33 cellular contexts compared by ENCODE assay signal in genomic region chr9:136771907-136772306, GRCh38. TPM values are rescaled to one million over a fixed set of nuclear protein-coding genes. Genes with fewer than 3 reads are reported as not detected.
DNase-seq lines count a peak whose midpoint lies in the region; ATAC-seq and TF ChIP-seq lines count a peak whose summit lies in the region.
"Had no signal": no experiment of that assay in that cellular context is flagged by ENCODE, and none has a peak within 500 bp of the region (broad histone marks: within the 10 kb centered on the region; RNA-seq: fewer than 3 reads in every experiment).

No MANE protein-coding gene starts in this region.

- H3K36me3 ChIP-seq in RWPE2 (ENCODE audit: low read depth) (no peaks in the 10 kb centered on the region), mesenchymal stem cell (ENCODE audit: control insufficient read depth in 1 of 2, insufficient read depth in 2 of 2, low read depth in 1 of 2, low read length in 2 of 2) (no peaks in the 10 kb centered on the region)
- H3K36me3 ChIP-seq in CD8-positive, alpha-beta memory T cell (ENCODE audit: insufficient read depth, low read length), result no peaks in the 10 kb centered on the region
- H3K36me3 ChIP-seq: BLaER1 treated with 17β-estradiol and CSF1 and Interleukin-3, amounts not matched to agents 10 nM and 100 nM; SJSA1 had no signal

- H3K4ac ChIP-seq in mesenchymal stem cell (ENCODE audit: low read depth in 1 of 2, low read length in 2 of 2), result no peak overlapping the region

- no peak for ATAC-seq in activated naive CD8-positive, alpha-beta T cell treated with anti-CD3 and anti-CD28 coated beads, Interleukin-2, amount 10 ng/mL, durations not matched to agents 7 days and 5 days (ENCODE audit: low read depth)
- ATAC-seq in RWPE2 (ENCODE audit: low read depth) (no peak), HG02763 (IDR thresholded peaks at IDR 0.05; ENCODE audit: unreplicated experiment) (no peak), esophagus mucosa (no peak)
- ATAC-seq: GM12878, PC-3 had no signal

- H2AK5ac ChIP-seq in mesenchymal stem cell (ENCODE audit: low read length, severe bottlenecking), result no peak overlapping the region

- no peak overlapping the region for H2BK15ac ChIP-seq in mesenchymal stem cell (ENCODE audit: low read depth, poor library complexity, severe bottlenecking)

- no peak overlapping the region for H2BK12ac ChIP-seq in mesenchymal stem cell (ENCODE audit: low read length in 2 of 2)

- H3K9ac ChIP-seq in mesenchymal stem cell (ENCODE audit: low read length), result no peak overlapping the region
- H3K9ac ChIP-seq: BLaER1 treated with 17β-estradiol and CSF1 and Interleukin-3, amounts not matched to agents 10 nM and 100 nM; GM23248 had no signal

- H3K9me3 ChIP-seq in RWPE2 (ENCODE audit: severe bottlenecking) (no peaks in the 10 kb centered on the region), mesenchymal stem cell (ENCODE audit: control insufficient read depth, low read length) (peaks cover 13% of the 10 kb centered on the region)
- H3K9me3 ChIP-seq in CD8-positive, alpha-beta memory T cell (ENCODE audit: low read length), result peaks cover 5% of the 10 kb centered on the region

- DNase-seq in activated naive CD8-positive, alpha-beta T cell treated with anti-CD3 and anti-CD28 coated beads, Interleukin-2, amount 10 ng/mL, durations not matched to agents 7 days and 5 days, result peak; percentile 8
- no peak for DNase-seq in activated naive CD8-positive, alpha-beta T cell treated with anti-CD3 and anti-CD28 coated beads for 36 hours
- DNase-seq in RWPE2 (ENCODE audit: low spot score) (peak; percentile 26), mesenchymal stem cell (no peak)
- no peak for DNase-seq in activated CD4-positive, alpha-beta memory T cell treated with anti-CD3 and anti-CD28 coated beads, Interleukin-2, amount 10 ng/mL, durations not matched to agents 7 days and 5 days
- DNase-seq in CD8-positive, alpha-beta memory T cell, result no peak
- DNase-seq: AML-193; CD4-positive, alpha-beta T cell; COR-L47; DMS53; GM23248; H9; HFFc6; KBM-7; MV-4-11; NCI-H1105 treated with DMSO at 0.1 percent for 48 hours; NCI-H2029; NCI-H446 treated with DMSO at 0.1 percent for 48 hours; NCI-H526; NCI-H82; NK-92 treated with Interleukin-12 subunit alpha and Interleukin-12 subunit beta, amount 100 ng/mL, for 24 hours; PC-3; Right ventricle myocardium superior had no signal

- TF ChIP-seq CTCF in RWPE2 (IDR thresholded peaks at IDR 0.05; ENCODE audit: poor library complexity, severe bottlenecking), result no peak

- H3K18ac ChIP-seq in mesenchymal stem cell (ENCODE audit: low read depth in 1 of 2, low read length in 2 of 2), result no peak overlapping the region

- peaks cover 13% of the 10 kb centered on the region for H3K27me3 Mint-ChIP-seq in activated naive CD8-positive, alpha-beta T cell treated with anti-CD3 and anti-CD28 coated beads, Interleukin-2, amount 10 ng/mL, durations not matched to agents 7 days and 5 days
- H3K27me3 Mint-ChIP-seq in activated naive CD8-positive, alpha-beta T cell treated with anti-CD3 and anti-CD28 coated beads for 36 hours, result peaks cover 34% of the 10 kb centered on the region
- H3K27me3 Mint-ChIP-seq in activated CD4-positive, alpha-beta memory T cell treated with anti-CD3 and anti-CD28 coated beads, Interleukin-2, amount 10 ng/mL, durations not matched to agents 7 days and 5 days, result peaks cover 10% of the 10 kb centered on the region
- H3K27me3 Mint-ChIP-seq in CD8-positive, alpha-beta memory T cell, result peaks cover 14 to 15% of the 10 kb centered on the region in 2 donors

- no peak overlapping the region for H4K8ac ChIP-seq in mesenchymal stem cell (ENCODE audit: low read length)

- H2BK120ac ChIP-seq in mesenchymal stem cell (ENCODE audit: low read depth, low read length), result no peak overlapping the region

- no peak overlapping the region for H2AFZ ChIP-seq in mesenchymal stem cell (ENCODE audit: low read depth, low read length)
- H2AFZ ChIP-seq: GM23248 had no signal

- H3K9me3 Mint-ChIP-seq in activated naive CD8-positive, alpha-beta T cell treated with anti-CD3 and anti-CD28 coated beads, Interleukin-2, amount 10 ng/mL, durations not matched to agents 7 days and 5 days, result peaks cover 5% of the 10 kb centered on the region
- peaks cover 8% of the 10 kb centered on the region for H3K9me3 Mint-ChIP-seq in activated naive CD8-positive, alpha-beta T cell treated with anti-CD3 and anti-CD28 coated beads for 36 hours
- peaks cover 12% of the 10 kb centered on the region for H3K9me3 Mint-ChIP-seq in activated CD4-positive, alpha-beta memory T cell treated with anti-CD3 and anti-CD28 coated beads, Interleukin-2, amount 10 ng/mL, durations not matched to agents 7 days and 5 days
- H3K9me3 Mint-ChIP-seq in CD8-positive, alpha-beta memory T cell, result peaks cover 0 to 10% (median 6%) of the 10 kb centered on the region in 5 donors
- H3K9me3 Mint-ChIP-seq: CD4-positive, alpha-beta T cell had no signal

- H3K27ac Mint-ChIP-seq in activated naive CD8-positive, alpha-beta T cell treated with anti-CD3 and anti-CD28 coated beads, Interleukin-2, amount 10 ng/mL, durations not matched to agents 7 days and 5 days, result no peak overlapping the region
- no peak overlapping the region for H3K27ac Mint-ChIP-seq in activated naive CD8-positive, alpha-beta T cell treated with anti-CD3 and anti-CD28 coated beads for 36 hours
- H3K27ac Mint-ChIP-seq in activated CD4-positive, alpha-beta memory T cell treated with anti-CD3 and anti-CD28 coated beads, Interleukin-2, amount 10 ng/mL, durations not matched to agents 7 days and 5 days, result no peak overlapping the region
- H3K27ac Mint-ChIP-seq in CD8-positive, alpha-beta memory T cell, result no peak overlapping the region
- H3K27ac Mint-ChIP-seq: CD4-positive, alpha-beta T cell; H9; HFFc6 had no signal

- CTCF ChIA-PET in activated CD4-positive, alpha-beta memory T cell treated with anti-CD3 and anti-CD28 coated beads, Interleukin-2, amount 10 ng/mL, durations not matched to agents 7 days and 5 days (lab: Charles Lee), result no interaction called here
- CTCF ChIA-PET in CD8-positive, alpha-beta memory T cell (lab: Charles Lee), result interaction anchor here (1.4 kb wide), 1 partner anchor 15 kb away, joined by 5 read pairs; no protein-coding TSS in a partner anchor

- no peaks in the 10 kb centered on the region for H3K79me1 ChIP-seq in mesenchymal stem cell (replicated peaks; ENCODE audit: low read length, poor library complexity, severe bottlenecking)

- WGBS in mesenchymal stem cell, result 89% methylated on average over 3 of the region's 3 CpGs

- no peak overlapping the region for H3K14ac ChIP-seq in mesenchymal stem cell (ENCODE audit: low read length in 2 of 2)

- peaks cover 2% of the 10 kb centered on the region for H3K36me3 Mint-ChIP-seq in activated naive CD8-positive, alpha-beta T cell treated with anti-CD3 and anti-CD28 coated beads, Interleukin-2, amount 10 ng/mL, durations not matched to agents 7 days and 5 days
- no peaks in the 10 kb centered on the region for H3K36me3 Mint-ChIP-seq in activated naive CD8-positive, alpha-beta T cell treated with anti-CD3 and anti-CD28 coated beads for 36 hours
- H3K36me3 Mint-ChIP-seq in activated CD4-positive, alpha-beta memory T cell treated with anti-CD3 and anti-CD28 coated beads, Interleukin-2, amount 10 ng/mL, durations not matched to agents 7 days and 5 days (ENCODE audit: low read depth), result peaks cover 7% of the 10 kb centered on the region
- peaks cover 0 to 5% (median 0%) of the 10 kb centered on the region in 3 donors for H3K36me3 Mint-ChIP-seq in CD8-positive, alpha-beta memory T cell

- H4K91ac ChIP-seq in mesenchymal stem cell (ENCODE audit: low read length), result peak overlapping the region; percentile 27

- H3K4me3 ChIP-seq in RWPE2 (ENCODE audit: severe bottlenecking) (no peak overlapping the region), mesenchymal stem cell (ENCODE audit: insufficient read depth in 1 of 2, low read depth in 1 of 2, low read length in 2 of 2) (no peak overlapping the region)
- H3K4me3 ChIP-seq in CD8-positive, alpha-beta memory T cell (ENCODE audit: low read length), result no peak overlapping the region
- H3K4me3 ChIP-seq: BLaER1 treated with 17β-estradiol and CSF1 and Interleukin-3, amounts not matched to agents 10 nM and 100 nM; GM12878; GM23248; SJSA1 had no signal

- POLR2A ChIA-PET in activated naive CD8-positive, alpha-beta T cell treated with anti-CD3 and anti-CD28 coated beads, Interleukin-2, amount 10 ng/mL, durations not matched to agents 7 days and 5 days (lab: Charles Lee), result no interaction called here
- POLR2A ChIA-PET in activated CD4-positive, alpha-beta memory T cell treated with anti-CD3 and anti-CD28 coated beads, Interleukin-2, amount 10 ng/mL, durations not matched to agents 7 days and 5 days (lab: Charles Lee), result no interaction called here
- POLR2A ChIA-PET in CD8-positive, alpha-beta memory T cell (lab: Charles Lee), result no interaction called here

- H3K23ac ChIP-seq in mesenchymal stem cell (ENCODE audit: low read length in 2 of 2), result no peak overlapping the region

- H2BK5ac ChIP-seq in mesenchymal stem cell (ENCODE audit: low read depth, low read length, poor library complexity, severe bottlenecking), result no peak overlapping the region

- H3K27ac ChIP-seq in RWPE2 (ENCODE audit: poor library complexity, severe bottlenecking) (no peak overlapping the region), mesenchymal stem cell (ENCODE audit: low read length, poor library complexity, severe bottlenecking) (no peak overlapping the region)
- H3K27ac ChIP-seq in CD8-positive, alpha-beta memory T cell (ENCODE audit: low read depth, low read length), result no peak overlapping the region
- H3K27ac ChIP-seq: BLaER1 treated with 17β-estradiol and CSF1 and Interleukin-3, amounts not matched to agents 10 nM and 100 nM; GM23248; SJSA1 had no signal

- no peak overlapping the region for H3K4me2 ChIP-seq in mesenchymal stem cell (ENCODE audit: low read length, poor library complexity, severe bottlenecking)
- H3K4me2 ChIP-seq: BLaER1 treated with 17β-estradiol and CSF1 and Interleukin-3, amounts not matched to agents 10 nM and 100 nM had no signal

- peaks cover 5% of the 10 kb centered on the region for H3K27me3 ChIP-seq in RWPE2 (ENCODE audit: insufficient read depth, poor library complexity, severe bottlenecking)
- peaks cover 11 to 42% of the 10 kb centered on the region in 2 experiments for H3K27me3 ChIP-seq in mesenchymal stem cell (ENCODE audit: control insufficient read depth in 1 of 2, insufficient read depth in 1 of 2, low read length in 2 of 2)
- no peaks in the 10 kb centered on the region for H3K27me3 ChIP-seq in CD8-positive, alpha-beta memory T cell (ENCODE audit: insufficient read depth, low read length, poor library complexity, severe bottlenecking)

- H3K4me1 ChIP-seq in RWPE2 (ENCODE audit: insufficient read depth, poor library complexity, severe bottlenecking), result no peaks in the 10 kb centered on the region
- peaks cover 2% of the 10 kb centered on the region for H3K4me1 ChIP-seq in mesenchymal stem cell (ENCODE audit: control insufficient read depth, insufficient read depth, low read depth, low read length)
- no peaks in the 10 kb centered on the region for H3K4me1 ChIP-seq in CD8-positive, alpha-beta memory T cell (ENCODE audit: insufficient read depth, low read length)
- H3K4me1 ChIP-seq: SJSA1 had no signal

- H3K4me1 Mint-ChIP-seq in activated naive CD8-positive, alpha-beta T cell treated with anti-CD3 and anti-CD28 coated beads, Interleukin-2, amount 10 ng/mL, durations not matched to agents 7 days and 5 days, result peaks cover 11% of the 10 kb centered on the region
- peaks cover 8% of the 10 kb centered on the region for H3K4me1 Mint-ChIP-seq in activated naive CD8-positive, alpha-beta T cell treated with anti-CD3 and anti-CD28 coated beads for 36 hours
- peaks cover 10% of the 10 kb centered on the region for H3K4me1 Mint-ChIP-seq in activated CD4-positive, alpha-beta memory T cell treated with anti-CD3 and anti-CD28 coated beads, Interleukin-2, amount 10 ng/mL, durations not matched to agents 7 days and 5 days
- peaks cover under 1 to 5% (median 2%) of the 10 kb centered on the region in 3 donors for H3K4me1 Mint-ChIP-seq in CD8-positive, alpha-beta memory T cell

- H3K4me3 Mint-ChIP-seq in activated naive CD8-positive, alpha-beta T cell treated with anti-CD3 and anti-CD28 coated beads, Interleukin-2, amount 10 ng/mL, durations not matched to agents 7 days and 5 days, result no peak overlapping the region
- no peak overlapping the region for H3K4me3 Mint-ChIP-seq in activated naive CD8-positive, alpha-beta T cell treated with anti-CD3 and anti-CD28 coated beads for 36 hours
- no peak overlapping the region for H3K4me3 Mint-ChIP-seq in activated CD4-positive, alpha-beta memory T cell treated with anti-CD3 and anti-CD28 coated beads, Interleukin-2, amount 10 ng/mL, durations not matched to agents 7 days and 5 days
- H3K4me3 Mint-ChIP-seq in CD8-positive, alpha-beta memory T cell, result no peak overlapping the region
- H3K4me3 Mint-ChIP-seq: CD4-positive, alpha-beta T cell; H9; HFFc6 had no signal

RNA-seq across cellular contexts. Expression of gene LCN15, which starts 7.6 kb away (rescaled TPM):
- total RNA-seq in activated naive CD8-positive, alpha-beta T cell treated with anti-CD3 and anti-CD28 coated beads, Interleukin-2, amount 10 ng/mL, durations not matched to agents 7 days and 5 days, result not detected
- not detected for total RNA-seq in activated naive CD8-positive, alpha-beta T cell treated with anti-CD3 and anti-CD28 coated beads for 36 hours
- polyA plus RNA-seq in mesenchymal stem cell (2013, experiment 1 of 2), result not detected
- polyA plus RNA-seq in mesenchymal stem cell (2013, experiment 2 of 2), result not detected
- not detected for total RNA-seq in activated CD4-positive, alpha-beta memory T cell treated with anti-CD3 and anti-CD28 coated beads, Interleukin-2, amount 10 ng/mL, durations not matched to agents 7 days and 5 days
- not detected for total RNA-seq in esophagus mucosa
- not detected for total RNA-seq in CD8-positive, alpha-beta memory T cell
- polyA plus RNA-seq in CD8-positive, alpha-beta memory T cell, result not detected
- total RNA-seq: CD4-positive, alpha-beta T cell; Daoy; G401; GM12878; GM23248; H9; HFFc6; LHCN-M2; MCF 10A; PC-3; Right ventricle myocardium superior; RPMI7951; SJSA1 had no signal
- polyA plus RNA-seq: GM23248 had no signal

RNA-seq across cellular contexts. Expression of gene LCN8, which starts 13.9 kb away (rescaled TPM):
- total RNA-seq in activated naive CD8-positive, alpha-beta T cell treated with anti-CD3 and anti-CD28 coated beads, Interleukin-2, amount 10 ng/mL, durations not matched to agents 7 days and 5 days, result not detected
- total RNA-seq in activated naive CD8-positive, alpha-beta T cell treated with anti-CD3 and anti-CD28 coated beads for 36 hours, result not detected
- not detected for polyA plus RNA-seq in mesenchymal stem cell (2013, experiment 1 of 2)
- polyA plus RNA-seq in mesenchymal stem cell (2013, experiment 2 of 2), result not detected
- total RNA-seq in activated CD4-positive, alpha-beta memory T cell treated with anti-CD3 and anti-CD28 coated beads, Interleukin-2, amount 10 ng/mL, durations not matched to agents 7 days and 5 days, result not detected
- not detected for total RNA-seq in esophagus mucosa
- total RNA-seq in CD8-positive, alpha-beta memory T cell, result not detected
- polyA plus RNA-seq in CD8-positive, alpha-beta memory T cell, result not detected
- total RNA-seq: CD4-positive, alpha-beta T cell; Daoy; G401; GM12878; GM23248; H9; HFFc6; LHCN-M2; MCF 10A; PC-3; Right ventricle myocardium superior; RPMI7951; SJSA1 had no signal
- polyA plus RNA-seq: GM12878, GM23248 had no signal

RNA-seq across cellular contexts. Expression of gene TMEM141, which starts 19.2 kb away (rescaled TPM):
- 10 to 100 TPM; 37.5 to 43.6 TPM for total RNA-seq in activated naive CD8-positive, alpha-beta T cell treated with anti-CD3 and anti-CD28 coated beads, Interleukin-2, amount 10 ng/mL, durations not matched to agents 7 days and 5 days
- 10 to 100 TPM; 49.3 to 49.6 TPM for total RNA-seq in activated naive CD8-positive, alpha-beta T cell treated with anti-CD3 and anti-CD28 coated beads for 36 hours
- polyA plus RNA-seq in mesenchymal stem cell (2013, experiment 1 of 2), result 58.1 TPM
- polyA plus RNA-seq in mesenchymal stem cell (2013, experiment 2 of 2), result 53.8 TPM
- 10 to 100 TPM; 39.6 to 42.9 TPM for total RNA-seq in activated CD4-positive, alpha-beta memory T cell treated with anti-CD3 and anti-CD28 coated beads, Interleukin-2, amount 10 ng/mL, durations not matched to agents 7 days and 5 days
- total RNA-seq in esophagus mucosa, result 102 TPM
- 10 to 100 TPM; 50.1 to 50.6 TPM for total RNA-seq in CD8-positive, alpha-beta memory T cell
- 37.8 TPM for polyA plus RNA-seq in CD8-positive, alpha-beta memory T cell

RNA-seq across cellular contexts. Expression of gene LCN6, which starts 23.6 kb away (rescaled TPM):
- not detected for total RNA-seq in activated naive CD8-positive, alpha-beta T cell treated with anti-CD3 and anti-CD28 coated beads, Interleukin-2, amount 10 ng/mL, durations not matched to agents 7 days and 5 days
- total RNA-seq in activated naive CD8-positive, alpha-beta T cell treated with anti-CD3 and anti-CD28 coated beads for 36 hours, result not detected
- not detected for polyA plus RNA-seq in mesenchymal stem cell (2013, experiment 1 of 2)
- polyA plus RNA-seq in mesenchymal stem cell (2013, experiment 2 of 2), result not detected
- under 1 TPM in 1 of 2 experiments, not detected in 1; 0.40 TPM for total RNA-seq in activated CD4-positive, alpha-beta memory T cell treated with anti-CD3 and anti-CD28 coated beads, Interleukin-2, amount 10 ng/mL, durations not matched to agents 7 days and 5 days
- total RNA-seq in esophagus mucosa, result 3.8 TPM
- total RNA-seq in CD8-positive, alpha-beta memory T cell, result not detected
- not detected for polyA plus RNA-seq in CD8-positive, alpha-beta memory T cell
- total RNA-seq: CD4-positive, alpha-beta T cell; Daoy; G401; GM12878; GM23248; H9; HFFc6; LHCN-M2; MCF 10A; PC-3; RPMI7951; SJSA1 had no signal
- polyA plus RNA-seq: GM12878, GM23248 had no signal

RNA-seq across cellular contexts. Expression of gene CCDC183, which starts 24.2 kb away (rescaled TPM):
- total RNA-seq in activated naive CD8-positive, alpha-beta T cell treated with anti-CD3 and anti-CD28 coated beads, Interleukin-2, amount 10 ng/mL, durations not matched to agents 7 days and 5 days, result 1 to 10 TPM; 1.7 to 2.2 TPM
- under 1 TPM in 1 of 2 experiments, not detected in 1; 0.43 TPM for total RNA-seq in activated naive CD8-positive, alpha-beta T cell treated with anti-CD3 and anti-CD28 coated beads for 36 hours
- 3.2 TPM for polyA plus RNA-seq in mesenchymal stem cell (2013, experiment 1 of 2)
- polyA plus RNA-seq in mesenchymal stem cell (2013, experiment 2 of 2), result 2.7 TPM
- 1 to 10 TPM in 1 of 2 experiments, under 1 TPM in 1; 0.96 to 1.4 TPM for total RNA-seq in activated CD4-positive, alpha-beta memory T cell treated with anti-CD3 and anti-CD28 coated beads, Interleukin-2, amount 10 ng/mL, durations not matched to agents 7 days and 5 days
- total RNA-seq in esophagus mucosa, result not detected
- total RNA-seq in CD8-positive, alpha-beta memory T cell, result under 1 TPM in 1 of 2 experiments, not detected in 1; 0.73 TPM
- polyA plus RNA-seq in CD8-positive, alpha-beta memory T cell, result 0.26 TPM
- total RNA-seq: G401, GM12878, RPMI7951 had no signal

Comparison
In these comparisons a context has a peak if more than half of its experiments do, and no peak if none do; other contexts are left out.
1. DNase-seq: peak in activated naive CD8-positive, alpha-beta T cell treated with anti-CD3 and anti-CD28 coated beads, Interleukin-2, amount 10 ng/mL, durations not matched to agents 7 days and 5 days (single experiment) and RWPE2 (single experiment); none in activated naive CD8-positive, alpha-beta T cell treated with anti-CD3 and anti-CD28 coated beads for 36 hours (single experiment), mesenchymal stem cell (single experiment), activated CD4-positive, alpha-beta memory T cell treated with anti-CD3 and anti-CD28 coated beads, Interleukin-2, amount 10 ng/mL, durations not matched to agents 7 days and 5 days (single experiment) and CD8-positive, alpha-beta memory T cell (0 of 5).